18 cellular contexts compared by ENCODE assay signal in the genomic region with DNA sequence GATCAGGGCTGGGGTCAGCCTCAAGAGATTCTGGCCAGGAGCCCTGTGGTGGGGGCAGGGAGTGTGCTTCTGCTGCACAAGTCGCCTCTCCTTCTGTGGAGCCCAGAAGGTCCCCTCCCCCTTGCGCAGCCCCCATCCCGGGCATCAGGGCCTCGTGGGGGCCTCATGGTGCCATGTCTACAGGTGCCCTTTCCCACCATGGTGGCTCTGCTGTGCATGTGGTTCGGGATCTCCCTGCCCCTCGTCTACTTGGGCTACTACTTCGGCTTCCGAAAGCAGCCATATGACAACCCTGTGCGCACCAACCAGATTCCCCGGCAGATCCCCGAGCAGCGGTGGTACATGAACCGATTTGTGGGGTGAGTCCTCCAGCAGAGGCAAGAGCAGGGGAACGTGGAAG. TPM values are rescaled to one million over a fixed set of nuclear protein-coding genes. Genes with fewer than 3 reads are reported as not detected.
DNase-seq lines count a peak whose midpoint lies in the region; ATAC-seq and TF ChIP-seq lines count a peak whose summit lies in the region.
"Had no signal": no experiment of that assay in that cellular context is flagged by ENCODE, and none has a peak within 500 bp of the region (broad histone marks: within the 10 kb centered on the region; RNA-seq: fewer than 3 reads in every experiment).

No MANE protein-coding gene starts in this region.

- no peak overlapping the region for H3K4me3 Mint-ChIP-seq in activated naive CD4-positive, alpha-beta T cell treated with anti-CD3 and anti-CD28 coated beads, Interleukin-2, amount 50 U/mL, for 24 hours
- no peak overlapping the region for H3K4me3 Mint-ChIP-seq in activated naive CD4-positive, alpha-beta T cell treated with anti-CD3 and anti-CD28 coated beads, Interleukin-2, amount 10 ng/mL, durations not matched to agents 7 days and 5 days
- H3K4me3 Mint-ChIP-seq in type B pancreatic cell, result no peak overlapping the region

- peak overlapping the region; percentile 5 for H3K27ac Mint-ChIP-seq in activated naive CD4-positive, alpha-beta T cell treated with anti-CD3 and anti-CD28 coated beads, Interleukin-2, amount 50 U/mL, for 24 hours
- no peak overlapping the region for H3K27ac Mint-ChIP-seq in activated naive CD4-positive, alpha-beta T cell treated with anti-CD3 and anti-CD28 coated beads, Interleukin-2, amount 10 ng/mL, durations not matched to agents 7 days and 5 days
- peak overlapping the region; percentile 22 for H3K27ac Mint-ChIP-seq in type B pancreatic cell

- no peak for DNase-seq in activated naive CD4-positive, alpha-beta T cell treated with anti-CD3 and anti-CD28 coated beads, Interleukin-2, amount 10 ng/mL, durations not matched to agents 7 days and 5 days
- peak; percentile 59 for DNase-seq in coronary artery (ENCODE audit: low spot score)
- DNase-seq in mesenteric fat pad (ENCODE audit: low spot score), result peak; percentile 84
- DNase-seq in type B pancreatic cell (ENCODE audit: extremely low spot score, unreplicated experiment), result no peak
- no peak for DNase-seq in DMS153 treated with DMSO at 0.1 percent for 48 hours (lab: John Stamatoyannopoulos, UW; ENCODE audit: unreplicated experiment)
- DNase-seq: EL, H7, Karpas-422, MG63, NCI-H1092 treated with DMSO at 0.1 percent for 48 hours, NCI-H1694, NCI-H510A treated with DMSO at 0.1 percent for 48 hours, Right ventricle myocardium superior had no signal

- no peaks in the 10 kb centered on the region for H3K27me3 Mint-ChIP-seq in activated naive CD4-positive, alpha-beta T cell treated with anti-CD3 and anti-CD28 coated beads, Interleukin-2, amount 50 U/mL, for 24 hours
- H3K27me3 Mint-ChIP-seq in activated naive CD4-positive, alpha-beta T cell treated with anti-CD3 and anti-CD28 coated beads, Interleukin-2, amount 10 ng/mL, durations not matched to agents 7 days and 5 days, result no peaks in the 10 kb centered on the region
- H3K27me3 Mint-ChIP-seq in type B pancreatic cell, result no peaks in the 10 kb centered on the region

- no peak for TF ChIP-seq CTCF in coronary artery (IDR thresholded peaks at IDR 0.05)
- no peak for TF ChIP-seq CTCF in type B pancreatic cell (conservative IDR thresholded peaks at IDR 0.05)

- ATAC-seq in HG03280 (IDR thresholded peaks at IDR 0.05; ENCODE audit: unreplicated experiment), result no peak
- ATAC-seq in SK-N-SH treated with all-trans-retinoic acid at 6 μM for 48 hours, result no peak
- ATAC-seq: Panc1 had no signal

- CTCF ChIA-PET in activated naive CD4-positive, alpha-beta T cell treated with anti-CD3 and anti-CD28 coated beads, Interleukin-2, amount 10 ng/mL, durations not matched to agents 7 days and 5 days (lab: Charles Lee), result no interaction called here

- no peak overlapping the region for H3K27ac ChIP-seq in coronary artery

- no peak overlapping the region for H3K4me3 ChIP-seq in coronary artery
- H3K4me3 ChIP-seq: BLaER1 treated with 17β-estradiol and CSF1 and Interleukin-3, amounts not matched to agents 10 nM and 100 nM; MG63 had no signal

- H3K9me3 Mint-ChIP-seq in activated naive CD4-positive, alpha-beta T cell treated with anti-CD3 and anti-CD28 coated beads, Interleukin-2, amount 50 U/mL, for 24 hours, result no peaks in the 10 kb centered on the region
- H3K9me3 Mint-ChIP-seq in activated naive CD4-positive, alpha-beta T cell treated with anti-CD3 and anti-CD28 coated beads, Interleukin-2, amount 10 ng/mL, durations not matched to agents 7 days and 5 days, result no peaks in the 10 kb centered on the region
- H3K9me3 Mint-ChIP-seq in type B pancreatic cell, result no peaks in the 10 kb centered on the region

- peaks cover 3% of the 10 kb centered on the region for H3K4me1 Mint-ChIP-seq in activated naive CD4-positive, alpha-beta T cell treated with anti-CD3 and anti-CD28 coated beads, Interleukin-2, amount 50 U/mL, for 24 hours
- H3K4me1 Mint-ChIP-seq in activated naive CD4-positive, alpha-beta T cell treated with anti-CD3 and anti-CD28 coated beads, Interleukin-2, amount 10 ng/mL, durations not matched to agents 7 days and 5 days, result no peaks in the 10 kb centered on the region
- H3K4me1 Mint-ChIP-seq in type B pancreatic cell (ENCODE audit: unreplicated experiment), result peaks cover 9% of the 10 kb centered on the region

- peaks cover 19% of the 10 kb centered on the region for H3K36me3 Mint-ChIP-seq in activated naive CD4-positive, alpha-beta T cell treated with anti-CD3 and anti-CD28 coated beads, Interleukin-2, amount 50 U/mL, for 24 hours
- peaks cover 40% of the 10 kb centered on the region for H3K36me3 Mint-ChIP-seq in activated naive CD4-positive, alpha-beta T cell treated with anti-CD3 and anti-CD28 coated beads, Interleukin-2, amount 10 ng/mL, durations not matched to agents 7 days and 5 days
- H3K36me3 Mint-ChIP-seq in type B pancreatic cell, result peaks cover 55% of the 10 kb centered on the region

TF ChIP-seq in SK-N-SH treated with all-trans-retinoic acid at 6 μM for 48 hours, 23 proteins besides CTCF, POLR2A, EP300 and RAD21:
- TF ChIP-seq BACH2 (CRISPR knock-in tag; IDR thresholded peaks at IDR 0.05; ENCODE audit: borderline replicate concordance) (no peak), TCF4 (CRISPR knock-in tag; IDR thresholded peaks at IDR 0.05; ENCODE audit: borderline replicate concordance) (no peak)
- TF ChIP-seq, protein P1, sequence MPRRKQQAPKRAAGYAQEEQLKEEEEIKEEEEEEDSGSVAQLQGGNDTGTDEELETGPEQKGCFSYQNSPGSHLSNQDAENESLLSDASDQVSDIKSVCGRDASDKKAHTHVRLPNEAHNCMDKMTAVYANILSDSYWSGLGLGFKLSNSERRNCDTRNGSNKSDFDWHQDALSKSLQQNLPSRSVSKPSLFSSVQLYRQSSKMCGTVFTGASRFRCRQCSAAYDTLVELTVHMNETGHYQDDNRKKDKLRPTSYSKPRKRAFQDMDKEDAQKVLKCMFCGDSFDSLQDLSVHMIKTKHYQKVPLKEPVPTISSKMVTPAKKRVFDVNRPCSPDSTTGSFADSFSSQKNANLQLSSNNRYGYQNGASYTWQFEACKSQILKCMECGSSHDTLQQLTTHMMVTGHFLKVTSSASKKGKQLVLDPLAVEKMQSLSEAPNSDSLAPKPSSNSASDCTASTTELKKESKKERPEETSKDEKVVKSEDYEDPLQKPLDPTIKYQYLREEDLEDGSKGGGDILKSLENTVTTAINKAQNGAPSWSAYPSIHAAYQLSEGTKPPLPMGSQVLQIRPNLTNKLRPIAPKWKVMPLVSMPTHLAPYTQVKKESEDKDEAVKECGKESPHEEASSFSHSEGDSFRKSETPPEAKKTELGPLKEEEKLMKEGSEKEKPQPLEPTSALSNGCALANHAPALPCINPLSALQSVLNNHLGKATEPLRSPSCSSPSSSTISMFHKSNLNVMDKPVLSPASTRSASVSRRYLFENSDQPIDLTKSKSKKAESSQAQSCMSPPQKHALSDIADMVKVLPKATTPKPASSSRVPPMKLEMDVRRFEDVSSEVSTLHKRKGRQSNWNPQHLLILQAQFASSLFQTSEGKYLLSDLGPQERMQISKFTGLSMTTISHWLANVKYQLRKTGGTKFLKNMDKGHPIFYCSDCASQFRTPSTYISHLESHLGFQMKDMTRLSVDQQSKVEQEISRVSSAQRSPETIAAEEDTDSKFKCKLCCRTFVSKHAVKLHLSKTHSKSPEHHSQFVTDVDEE (CRISPR knock-in tag; IDR thresholded peaks at IDR 0.05), result no peak

RNA-seq across cellular contexts. Expression of a gene that starts 48.1 kb away (rescaled TPM):
- total RNA-seq in mesenteric fat pad, result 40.6 TPM
- total RNA-seq in type B pancreatic cell (ENCODE audit: low replicate concordance), result 99.4 and 108 TPM in 2 replicates

RNA-seq across cellular contexts. Expression of a gene that starts 49.9 kb away (rescaled TPM):
- total RNA-seq in mesenteric fat pad (8.3 TPM), type B pancreatic cell (ENCODE audit: low replicate concordance) (52.1 and 52.7 TPM in 2 replicates)

RNA-seq across cellular contexts. Expression of a gene that starts 50.1 kb away (rescaled TPM):
- total RNA-seq in mesenteric fat pad (40.9 TPM), type B pancreatic cell (ENCODE audit: low replicate concordance) (48.9 and 55.8 TPM in 2 replicates)

Comparison
In these comparisons a context has a peak if more than half of its experiments do, and no peak if none do; other contexts are left out.
1. DNase-seq: peak in coronary artery (single experiment) and mesenteric fat pad (single experiment); none in activated naive CD4-positive, alpha-beta T cell treated with anti-CD3 and anti-CD28 coated beads, Interleukin-2, amount 10 ng/mL, durations not matched to agents 7 days and 5 days (single experiment), type B pancreatic cell (single experiment) and DMS153 treated with DMSO at 0.1 percent for 48 hours (single experiment).